ENCODE assay signal across 14 cellular contexts in genomic region chr15:63575312-63575711, GRCh38. TPM values are rescaled to one million over a fixed set of nuclear protein-coding genes. Genes with fewer than 3 reads are reported as not detected.
DNase-seq lines count a peak whose midpoint lies in the region; ATAC-seq and TF ChIP-seq lines count a peak whose summit lies in the region.
"Had no signal": no experiment of that assay in that cellular context is flagged by ENCODE, and none has a peak within 500 bp of the region (broad histone marks: within the 10 kb centered on the region; RNA-seq: fewer than 3 reads in every experiment).

No MANE protein-coding gene starts in this region.

- H3K4me3 Mint-ChIP-seq in activated CD4-positive, alpha-beta T cell treated with anti-CD3 and anti-CD28 coated beads, Interleukin-2, amount 10 ng/mL, durations not matched to agents 24 days and 14 days = no peak overlapping the region
- H3K4me3 Mint-ChIP-seq in activated naive CD8-positive, alpha-beta T cell = no peak overlapping the region
- no peak overlapping the region for H3K4me3 Mint-ChIP-seq in activated naive CD8-positive, alpha-beta T cell treated with anti-CD3 and anti-CD28 coated beads for 36 hours
- no peak overlapping the region for H3K4me3 Mint-ChIP-seq in memory B cell
- H3K4me3 Mint-ChIP-seq: CD4-positive, CD25-positive, alpha-beta regulatory T cell had no signal

- no peak overlapping the region for H3K4me3 ChIP-seq in colonic mucosa
- H3K4me3 ChIP-seq: BLaER1 treated with 17β-estradiol and CSF1 and Interleukin-3, amounts not matched to agents 10 nM and 100 nM; HAP-1 had no signal

- intact Hi-C loops in activated CD4-positive, alpha-beta T cell treated with anti-CD3 and anti-CD28 coated beads, Interleukin-2, amount 10 ng/mL, durations not matched to agents 24 days and 14 days (cut with micrococcal nuclease) = no loop called here
- intact Hi-C loops in colonic mucosa (cut with DNase I) = no loop called here

- H3K4me1 Mint-ChIP-seq in activated CD4-positive, alpha-beta T cell treated with anti-CD3 and anti-CD28 coated beads, Interleukin-2, amount 10 ng/mL, durations not matched to agents 24 days and 14 days = peaks cover 3% of the 10 kb centered on the region
- H3K4me1 Mint-ChIP-seq in activated naive CD8-positive, alpha-beta T cell (ENCODE audit: low read depth) = peaks cover 6% of the 10 kb centered on the region
- H3K4me1 Mint-ChIP-seq in activated naive CD8-positive, alpha-beta T cell treated with anti-CD3 and anti-CD28 coated beads for 36 hours = peaks cover 10% of the 10 kb centered on the region
- H3K4me1 Mint-ChIP-seq in memory B cell = peaks cover 5% of the 10 kb centered on the region

- TF ChIP-seq CTCF in colonic mucosa (IDR thresholded peaks at IDR 0.05) = no peak

- DNase-seq in activated CD4-positive, alpha-beta T cell treated with anti-CD3 and anti-CD28 coated beads, Interleukin-2, amount 10 ng/mL, durations not matched to agents 24 days and 14 days = no peak
- no peak for DNase-seq in activated CD4-positive, alpha-beta T cell treated with anti-CD3 and anti-CD28 coated beads for 48 hours
- no peak for DNase-seq in activated naive CD8-positive, alpha-beta T cell treated with anti-CD3 and anti-CD28 coated beads for 36 hours
- DNase-seq in memory B cell (ENCODE audit: low spot score in 2 of 2) (no peak), colonic mucosa (no peak), SIG-M5 (lab: John Stamatoyannopoulos, UW) (no peak)
- DNase-seq: 8988T; AML-193; CD4-positive, CD25-positive, alpha-beta regulatory T cell; DMS53; GF-D8 had no signal

- H3K27ac ChIP-seq in colonic mucosa = no peak overlapping the region
- H3K27ac ChIP-seq: BLaER1 treated with 17β-estradiol and CSF1 and Interleukin-3, amounts not matched to agents 10 nM and 100 nM had no signal

- H3K9me3 ChIP-seq in colonic mucosa = no peaks in the 10 kb centered on the region
- H3K9me3 ChIP-seq: BLaER1 treated with 17β-estradiol and CSF1 and Interleukin-3, amounts not matched to agents 10 nM and 100 nM; HAP-1 had no signal

- H3K27ac Mint-ChIP-seq in activated CD4-positive, alpha-beta T cell treated with anti-CD3 and anti-CD28 coated beads, Interleukin-2, amount 10 ng/mL, durations not matched to agents 24 days and 14 days = peak overlapping the region; percentile 34
- H3K27ac Mint-ChIP-seq in activated naive CD8-positive, alpha-beta T cell = peak overlapping the region; percentile 22
- H3K27ac Mint-ChIP-seq in activated naive CD8-positive, alpha-beta T cell treated with anti-CD3 and anti-CD28 coated beads for 36 hours = no peak overlapping the region
- peak overlapping the region; percentile 5 for H3K27ac Mint-ChIP-seq in memory B cell
- H3K27ac Mint-ChIP-seq: CD4-positive, CD25-positive, alpha-beta regulatory T cell had no signal

- H3K27me3 ChIP-seq in colonic mucosa = no peaks in the 10 kb centered on the region
- H3K27me3 ChIP-seq: BLaER1 treated with 17β-estradiol and CSF1 and Interleukin-3, amounts not matched to agents 10 nM and 100 nM had no signal

- no peaks in the 10 kb centered on the region for H3K9me3 Mint-ChIP-seq in activated CD4-positive, alpha-beta T cell treated with anti-CD3 and anti-CD28 coated beads, Interleukin-2, amount 10 ng/mL, durations not matched to agents 24 days and 14 days
- no peaks in the 10 kb centered on the region for H3K9me3 Mint-ChIP-seq in activated naive CD8-positive, alpha-beta T cell (ENCODE audit: low read depth)
- H3K9me3 Mint-ChIP-seq in activated naive CD8-positive, alpha-beta T cell treated with anti-CD3 and anti-CD28 coated beads for 36 hours = no peaks in the 10 kb centered on the region
- no peaks in the 10 kb centered on the region for H3K9me3 Mint-ChIP-seq in memory B cell
- H3K9me3 Mint-ChIP-seq: CD4-positive, CD25-positive, alpha-beta regulatory T cell had no signal

- no peaks in the 10 kb centered on the region for H3K27me3 Mint-ChIP-seq in activated CD4-positive, alpha-beta T cell treated with anti-CD3 and anti-CD28 coated beads, Interleukin-2, amount 10 ng/mL, durations not matched to agents 24 days and 14 days
- H3K27me3 Mint-ChIP-seq in activated naive CD8-positive, alpha-beta T cell = no peaks in the 10 kb centered on the region
- H3K27me3 Mint-ChIP-seq in activated naive CD8-positive, alpha-beta T cell treated with anti-CD3 and anti-CD28 coated beads for 36 hours = no peaks in the 10 kb centered on the region
- no peaks in the 10 kb centered on the region for H3K27me3 Mint-ChIP-seq in memory B cell
- H3K27me3 Mint-ChIP-seq: CD4-positive, CD25-positive, alpha-beta regulatory T cell had no signal

- H3K36me3 ChIP-seq in colonic mucosa = peaks cover 9% of the 10 kb centered on the region

- H3K9ac ChIP-seq in colonic mucosa (ENCODE audit: low read depth in 2 of 2, low read length in 2 of 2) = no peak overlapping the region
- H3K9ac ChIP-seq: BLaER1 treated with 17β-estradiol and CSF1 and Interleukin-3, amounts not matched to agents 10 nM and 100 nM had no signal

- peaks cover 41% of the 10 kb centered on the region for H3K36me3 Mint-ChIP-seq in activated CD4-positive, alpha-beta T cell treated with anti-CD3 and anti-CD28 coated beads, Interleukin-2, amount 10 ng/mL, durations not matched to agents 24 days and 14 days (ENCODE audit: low read depth)
- H3K36me3 Mint-ChIP-seq in activated naive CD8-positive, alpha-beta T cell = peaks cover 9% of the 10 kb centered on the region
- peaks cover 9% of the 10 kb centered on the region for H3K36me3 Mint-ChIP-seq in activated naive CD8-positive, alpha-beta T cell treated with anti-CD3 and anti-CD28 coated beads for 36 hours
- peaks cover 27% of the 10 kb centered on the region for H3K36me3 Mint-ChIP-seq in memory B cell

- H3K4me1 ChIP-seq in colonic mucosa = no peaks in the 10 kb centered on the region
- H3K4me1 ChIP-seq: BLaER1 treated with 17β-estradiol and CSF1 and Interleukin-3, amounts not matched to agents 10 nM and 100 nM; HAP-1 had no signal

- ATAC-seq in memory B cell (ENCODE audit: low read depth) = no peak

RNA-seq across cellular contexts. Expression of gene FBXL22, which starts 21.9 kb away (rescaled TPM):
- 0.80 and 1.3 TPM in 2 replicates for total RNA-seq in activated CD4-positive, alpha-beta T cell treated with anti-CD3 and anti-CD28 coated beads, Interleukin-2, amount 10 ng/mL, durations not matched to agents 24 days and 14 days
- under 1 TPM; 0.52 to 0.76 TPM for total RNA-seq in activated naive CD8-positive, alpha-beta T cell treated with anti-CD3 and anti-CD28 coated beads for 36 hours
- total RNA-seq in colonic mucosa = 1 to 10 TPM; 2.1 to 4.4 TPM
